In the genomic region with DNA sequence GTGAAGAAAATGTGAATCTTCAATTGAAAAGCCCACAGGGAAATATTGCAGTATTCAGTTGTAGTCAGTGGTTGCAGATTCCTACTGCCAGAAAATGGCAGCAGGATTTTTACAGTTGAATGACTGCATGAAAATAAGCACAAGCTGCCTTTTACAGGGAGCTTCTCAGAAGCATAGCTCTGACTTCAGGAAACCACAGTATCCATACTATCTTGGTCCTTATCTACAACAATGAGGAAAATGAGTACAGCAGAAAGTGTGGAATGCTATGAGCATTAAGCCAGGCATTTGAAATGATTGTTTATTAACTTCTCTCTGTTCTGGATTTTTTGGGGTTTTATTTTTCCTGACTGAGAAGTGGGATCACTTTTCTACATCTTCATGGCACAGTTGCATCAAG, we compare ENCODE assay signal across 29 cellular contexts. TPM values are rescaled to one million over a fixed set of nuclear protein-coding genes. Genes with fewer than 3 reads are reported as not detected.
DNase-seq lines count a peak whose midpoint lies in the region; ATAC-seq and TF ChIP-seq lines count a peak whose summit lies in the region.
"Had no signal": no experiment of that assay in that cellular context is flagged by ENCODE, and none has a peak within 500 bp of the region (broad histone marks: within the 10 kb centered on the region; RNA-seq: fewer than 3 reads in every experiment).

No MANE protein-coding gene starts in this region.

- no peaks in the 10 kb centered on the region for H3K9me2 ChIP-seq in Karpas-422 (replicated peaks; ENCODE audit: insufficient read depth, low read length)

- H3K4me3 ChIP-seq in mammary epithelial cell (replicated peaks in 1 of 3; ENCODE audit: insufficient read depth in 1 of 3, low read depth in 2 of 3, low read length in 3 of 3) (no peak overlapping the region), breast epithelium (no peak overlapping the region), Karpas-422 (ENCODE audit: low read length) (no peak overlapping the region)
- H3K4me3 ChIP-seq: adrenal gland, gastrocnemius medialis, stomach, transverse colon had no signal

- TF ChIP-seq CTCF in mammary epithelial cell (conservative IDR thresholded peaks at IDR 0.05 in 1 of 2, IDR thresholded peaks at IDR 0.05 in 1 of 2; ENCODE audit: extremely low read depth in 1 of 2, insufficient read depth in 1 of 2, low read depth in 1 of 2, low read length in 2 of 2) (no peak), breast epithelium (IDR thresholded peaks at IDR 0.05) (no peak)
- no peak for TF ChIP-seq CTCF in activated CD8-positive, alpha-beta T cell treated with anti-CD3 and anti-CD28 coated beads for 36 hours (IDR thresholded peaks at IDR 0.05)

- H3K36me3 Mint-ChIP-seq in activated CD8-positive, alpha-beta T cell treated with anti-CD3 and anti-CD28 coated beads for 36 hours (ENCODE audit: low read depth), result no peaks in the 10 kb centered on the region

- DNase-seq in mammary epithelial cell (peak; percentile 9), breast epithelium (ENCODE audit: low spot score in 2 of 2) (no peak), amniotic epithelial cell (ENCODE audit: low read depth) (peak; percentile 91), glomerular visceral epithelial cell (ENCODE audit: extremely low spot score) (peak; percentile 57), GF-D8 (lab: John Stamatoyannopoulos, UW) (no peak), Karpas-422 (no peak), left lobe of liver (ENCODE audit: low spot score) (no peak)
- DNase-seq in activated CD8-positive, alpha-beta T cell treated with anti-CD3 and anti-CD28 coated beads for 36 hours, result no peak
- DNase-seq: activated CD8-positive, alpha-beta memory T cell treated with anti-CD3 and anti-CD28 coated beads for 24 hours; activated T-cell treated with anti-CD3 and anti-CD28 coated beads, Interleukin-2, amount 50 U/mL, for 24 hours; adrenal gland; caudate nucleus; gastrocnemius medialis; left cardiac atrium; mesendoderm; NCI-H2171 treated with DMSO at 0.1 percent for 48 hours; NCI-H526 treated with DMSO at 0.1 percent for 48 hours; nucleus accumbens; retina; SHP77; stimulated activated CD4-positive, alpha-beta T cell treated with anti-CD3 and anti-CD28 coated beads, Interleukin-12 subunit alpha, Interleukin-12 subunit beta, amount 100 ng/mL, for 4 hours; stomach; transverse colon had no signal

- H2AFZ ChIP-seq in mammary epithelial cell (ENCODE audit: low read depth, low read length) (no peak overlapping the region), Karpas-422 (ENCODE audit: low read length) (no peak overlapping the region)

- no TSS peak for BruUV-seq in mammary epithelial cell (replicated peaks; lab: Mats Ljungman, UMichigan)

- H3K27me3 Mint-ChIP-seq in activated CD8-positive, alpha-beta T cell treated with anti-CD3 and anti-CD28 coated beads for 36 hours, result no peaks in the 10 kb centered on the region

- intact Hi-C loops in mammary epithelial cell (cut with micrococcal nuclease), result no loop called here
- intact Hi-C loops in breast epithelium (cut with DNase I; ENCODE audit: low total_unique reads), result no loop called here
- intact Hi-C loops in activated CD8-positive, alpha-beta T cell treated with anti-CD3 and anti-CD28 coated beads for 36 hours (cut with micrococcal nuclease), result no loop called here

- no peak for ATAC-seq in activated CD8-positive, alpha-beta T cell treated with anti-CD3 and anti-CD28 coated beads for 36 hours
- no peak for ATAC-seq in left lobe of liver
- ATAC-seq: activated CD4-positive, CD25-positive, alpha-beta regulatory T cell treated with anti-CD3 and anti-CD28 coated beads, Interleukin-2, amount 50 U/mL, for 24 hours; gastrocnemius medialis; HCT116; left cardiac atrium had no signal

- peaks cover 16% of the 10 kb centered on the region for H3K4me1 ChIP-seq in mammary epithelial cell (ENCODE audit: insufficient read depth, low read length)
- H3K4me1 ChIP-seq in breast epithelium, result no peaks in the 10 kb centered on the region
- H3K4me1 ChIP-seq in Karpas-422 (ENCODE audit: low read length), result no peaks in the 10 kb centered on the region
- H3K4me1 ChIP-seq: adrenal gland, gastrocnemius medialis, stomach, transverse colon had no signal

- H3K36me3 ChIP-seq in mammary epithelial cell (ENCODE audit: insufficient read depth, low read length) (no peaks in the 10 kb centered on the region), breast epithelium (no peaks in the 10 kb centered on the region), Karpas-422 (ENCODE audit: insufficient read depth, low read length) (no peaks in the 10 kb centered on the region)
- H3K36me3 ChIP-seq: adrenal gland, gastrocnemius medialis, stomach, transverse colon had no signal

- H3K27ac Mint-ChIP-seq in activated CD8-positive, alpha-beta T cell treated with anti-CD3 and anti-CD28 coated beads for 36 hours, result no peak overlapping the region
- H3K27ac Mint-ChIP-seq: activated T-cell treated with anti-CD3 and anti-CD28 coated beads, Interleukin-2, amount 50 U/mL, for 24 hours had no signal

- H3K27me3 ChIP-seq in mammary epithelial cell (ENCODE audit: insufficient read depth, low read length) (no peaks in the 10 kb centered on the region), breast epithelium (peaks cover 0 to 20% of the 10 kb centered on the region in 2 donors), Karpas-422 (ENCODE audit: low read length) (no peaks in the 10 kb centered on the region)
- H3K27me3 ChIP-seq: gastrocnemius medialis, stomach, transverse colon had no signal

- CTCF ChIA-PET in mammary epithelial cell (lab: Charles Lee; ENCODE audit: low non-redundant PET), result no interaction called here
- CTCF ChIA-PET in activated CD8-positive, alpha-beta T cell treated with anti-CD3 and anti-CD28 coated beads for 36 hours (lab: Charles Lee), result no interaction called here

- H3K4me2 ChIP-seq in mammary epithelial cell (ENCODE audit: insufficient read depth, low read depth, low read length), result no peak overlapping the region
- H3K4me2 ChIP-seq in Karpas-422 (ENCODE audit: low read depth, low read length, poor library complexity, severe bottlenecking), result no peak overlapping the region

- POLR2A ChIA-PET in activated CD8-positive, alpha-beta T cell treated with anti-CD3 and anti-CD28 coated beads for 36 hours (lab: Charles Lee), result no interaction called here

- H4K20me1 ChIP-seq in mammary epithelial cell (ENCODE audit: insufficient read depth, low read length) (no peaks in the 10 kb centered on the region), Karpas-422 (ENCODE audit: insufficient read depth, low read depth, low read length) (no peaks in the 10 kb centered on the region)

- TF ChIP-seq POLR2A in breast epithelium (IDR thresholded peaks at IDR 0.05), result no peak

- H3K79me2 ChIP-seq in mammary epithelial cell (ENCODE audit: insufficient read depth, low read length) (no peaks in the 10 kb centered on the region), Karpas-422 (ENCODE audit: low read length) (no peaks in the 10 kb centered on the region)

- dilution Hi-C loops in mammary epithelial cell (cut with HindIII; ENCODE audit: low sequenced_read_pairs), result no loop called here

- no peaks in the 10 kb centered on the region for H3K4me1 Mint-ChIP-seq in activated CD8-positive, alpha-beta T cell treated with anti-CD3 and anti-CD28 coated beads for 36 hours (ENCODE audit: low read depth)

- H3K9ac ChIP-seq in mammary epithelial cell (ENCODE audit: insufficient read depth, low read length), result no peak overlapping the region
- H3K9ac ChIP-seq in Karpas-422 (ENCODE audit: low read length), result no peak overlapping the region

- no peaks in the 10 kb centered on the region for H3K9me3 Mint-ChIP-seq in activated CD8-positive, alpha-beta T cell treated with anti-CD3 and anti-CD28 coated beads for 36 hours
- H3K9me3 Mint-ChIP-seq: activated T-cell treated with anti-CD3 and anti-CD28 coated beads, Interleukin-2, amount 50 U/mL, for 24 hours had no signal

- no peak overlapping the region for H3K27ac ChIP-seq in mammary epithelial cell (ENCODE audit: insufficient read depth, low read depth, low read length)
- no peak overlapping the region for H3K27ac ChIP-seq in breast epithelium
- no peak overlapping the region for H3K27ac ChIP-seq in Karpas-422 (ENCODE audit: low read length)
- H3K27ac ChIP-seq: 22Rv1, adrenal gland, C4-2B, epithelial cell of prostate, gastrocnemius medialis, stomach, transverse colon had no signal

- no peak overlapping the region for H3K4me3 Mint-ChIP-seq in activated CD8-positive, alpha-beta T cell treated with anti-CD3 and anti-CD28 coated beads for 36 hours
- H3K4me3 Mint-ChIP-seq: activated T-cell treated with anti-CD3 and anti-CD28 coated beads, Interleukin-2, amount 50 U/mL, for 24 hours had no signal

- H3K9me3 ChIP-seq in mammary epithelial cell (replicated peaks; ENCODE audit: insufficient read depth, low read length) (no peaks in the 10 kb centered on the region), breast epithelium (no peaks in the 10 kb centered on the region), Karpas-422 (ENCODE audit: low read length) (no peaks in the 10 kb centered on the region)
- H3K9me3 ChIP-seq: adrenal gland, gastrocnemius medialis, stomach, transverse colon had no signal

- in situ Hi-C loops in mammary epithelial cell (cut with MboI; ENCODE audit: low sequenced_read_pairs in 2 of 2), result no loop called here

RNA-seq across cellular contexts. Expression of gene PRRG1, which starts 34.6 kb away (rescaled TPM):
- total RNA-seq in mammary epithelial cell (10 to 100 TPM; 13.9 to 14.0 TPM), breast epithelium (10 to 100 TPM; 12.3 to 15.2 (median 14.7) TPM), left lobe of liver (6.3 TPM)
- 13.2 TPM for polyA plus RNA-seq in mammary epithelial cell
- 16.3 TPM for polyA minus RNA-seq in mammary epithelial cell
- total RNA-seq in Karpas-422 (2014; rRNA removed; shearing (Covaris generic); ENCODE audit: low replicate concordance), result not detected in 2 replicates
- total RNA-seq in activated CD8-positive, alpha-beta T cell treated with anti-CD3 and anti-CD28 coated beads for 36 hours, result not detected
- total RNA-seq: G401 had no signal

Comparison
In these comparisons a context has a peak if more than half of its experiments do, and no peak if none do; other contexts are left out.
1. DNase-seq: peak in mammary epithelial cell (single experiment), amniotic epithelial cell (single experiment) and glomerular visceral epithelial cell (single experiment); none in breast epithelium (0 of 2), GF-D8 (single experiment), Karpas-422 (single experiment), activated CD8-positive, alpha-beta T cell treated with anti-CD3 and anti-CD28 coated beads for 36 hours (single experiment) and left lobe of liver (single experiment).